8 cellular contexts compared by ENCODE assay signal in the genomic region with DNA sequence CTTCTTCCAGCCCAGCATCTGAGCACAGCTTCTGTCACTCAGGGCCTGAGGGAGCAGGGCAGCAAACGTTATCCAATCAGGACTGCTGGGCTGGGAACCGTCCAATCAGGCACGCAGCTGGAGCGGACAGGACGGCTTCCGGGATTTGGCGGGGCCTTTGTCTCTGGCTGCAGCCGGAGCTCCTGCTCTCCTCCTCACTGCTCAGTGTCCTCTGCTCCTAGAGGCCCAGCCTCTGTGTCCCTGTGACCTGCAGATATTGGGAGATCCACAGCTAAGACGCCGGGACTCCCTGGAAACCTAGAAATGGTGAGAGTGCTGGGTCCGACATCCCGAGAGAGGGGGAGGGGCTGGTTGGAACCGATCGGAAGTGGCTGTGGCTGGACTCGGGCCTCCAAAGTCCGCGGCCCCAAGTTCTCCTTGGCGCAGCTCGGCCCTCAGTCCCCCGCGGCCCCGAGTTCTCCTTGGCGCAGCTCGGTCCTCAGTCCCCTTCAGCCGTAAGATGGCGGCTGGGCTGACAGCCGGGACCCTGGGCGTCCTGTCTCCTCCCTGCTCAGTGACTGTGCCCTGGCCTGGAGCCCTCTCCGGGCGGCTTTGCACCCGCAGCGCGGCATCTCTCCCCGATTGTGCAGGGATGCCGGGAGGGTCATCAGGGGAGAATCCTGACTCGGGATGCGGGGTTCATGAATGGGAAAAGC. TPM values are rescaled to one million over a fixed set of nuclear protein-coding genes. Genes with fewer than 3 reads are reported as not detected.
DNase-seq lines count a peak whose midpoint lies in the region; ATAC-seq and TF ChIP-seq lines count a peak whose summit lies in the region.

Gene ZNF107 (plus strand): TSS at position 154 of the 695 bp plus-strand sequence. CDS start 150 bp downstream, at position 304.

- no peaks in the 10 kb centered on the region for H3K9me2 ChIP-seq in DOHH2 (replicated peaks; ENCODE audit: control insufficient read depth, low read length)
- H3K9me2 ChIP-seq in GM23338 (ENCODE audit: insufficient read depth), result peaks cover 2% of the 10 kb centered on the region; the same call in 1 of the 2 replicates

- peak within 1 kb of the TSS; percentile 89 for H3K4me2 ChIP-seq in DOHH2 (ENCODE audit: low read length)
- H3K4me2 ChIP-seq in GM23338, result peak within 1 kb of the TSS; percentile 77

- H3K27me3 ChIP-seq in DOHH2 (ENCODE audit: control insufficient read depth, low read length), result no peaks in the 10 kb centered on the region
- no peaks in the 10 kb centered on the region for H3K27me3 ChIP-seq in GM23338 (ENCODE audit: insufficient read depth)

- peaks cover 30% of the 10 kb centered on the region for H3K4me1 ChIP-seq in DOHH2 (ENCODE audit: control insufficient read depth, low read length)
- peaks cover 24% of the 10 kb centered on the region for H3K4me1 ChIP-seq in GM23338 (ENCODE audit: insufficient read depth)

- peaks cover 20% of the 10 kb centered on the region for H3K9me3 Mint-ChIP-seq in GM23338
- peaks cover 0 to 29% (median 13%) of the 10 kb centered on the region in 9 donors for H3K9me3 Mint-ChIP-seq in naive thymus-derived CD8-positive, alpha-beta T cell

- peak within 1 kb of the TSS; percentile 78 for H2AFZ ChIP-seq in GM23338

- peaks cover 46% of the 10 kb centered on the region for H3K36me3 ChIP-seq in DOHH2 (ENCODE audit: control insufficient read depth, low read length)
- H3K36me3 ChIP-seq in GM23338 (ENCODE audit: insufficient read depth), result no peaks in the 10 kb centered on the region; the same call in 1 of the 2 replicates

- TF ChIP-seq CTCF in DOHH2 (IDR thresholded peaks at IDR 0.05; ENCODE audit: low read depth, low read length, poor library complexity, severe bottlenecking) (no peak), GM23338 (conservative IDR thresholded peaks at IDR 0.05; ENCODE audit: low read depth in 2 of 2) (no peak), fibroblast of mammary gland (conservative IDR thresholded peaks at IDR 0.05; ENCODE audit: control insufficient read depth, insufficient read depth, low read depth, low read length) (no peak)

- peaks cover 15% of the 10 kb centered on the region for H3K27me3 Mint-ChIP-seq in GM23338 (ENCODE audit: insufficient read depth, low read depth, poor library complexity)
- H3K27me3 Mint-ChIP-seq in naive thymus-derived CD8-positive, alpha-beta T cell, result no peaks in the 10 kb centered on the region

- peaks cover 16% of the 10 kb centered on the region for H3K36me3 Mint-ChIP-seq in GM23338 (ENCODE audit: low read depth)
- H3K36me3 Mint-ChIP-seq in naive thymus-derived CD8-positive, alpha-beta T cell, result peaks cover 19 to 34% (median 29%) of the 10 kb centered on the region in 3 donors

- H4K20me1 ChIP-seq in DOHH2 (ENCODE audit: control insufficient read depth, insufficient read depth, low read depth, low read length) (0 out of 2 replicates have a peak, but pooled peaks cover 3% of the 10 kb centered on the region), GM23338 (replicated peaks; ENCODE audit: insufficient read depth) (0 out of 2 replicates have a peak, but pooled peaks cover 5% of the 10 kb centered on the region)

- POLR2A ChIA-PET in naive thymus-derived CD8-positive, alpha-beta T cell (lab: Charles Lee), result interaction anchor here (0.7 to 3.3 kb wide), 10 partner anchors 27 to 740 kb away, joined by 3 to 21 read pairs (median 8); partner anchors contain the start of genes ERV3-1, ZNF138, ZNF680 and ZNF736

- H3K4me1 Mint-ChIP-seq in GM23338, result peaks cover 19% of the 10 kb centered on the region; the same call in 2 of the 3 replicates
- peaks cover 28 to 66% (median 54%) of the 10 kb centered on the region in 4 donors for H3K4me1 Mint-ChIP-seq in naive thymus-derived CD8-positive, alpha-beta T cell

- H3K4me3 ChIP-seq in DOHH2 (ENCODE audit: low read length) (peak within 1 kb of the TSS; percentile 93), GM23338 (peak within 1 kb of the TSS; percentile 89), fibroblast of mammary gland (ENCODE audit: control insufficient read depth, low read depth, low read length) (peak within 1 kb of the TSS; percentile 89)

- H3K27ac ChIP-seq in DOHH2 (ENCODE audit: low read depth, low read length), result peak within 1 kb of the TSS; percentile 57
- H3K27ac ChIP-seq in GM23338 (ENCODE audit: low read depth), result peak within 1 kb of the TSS; percentile 89

- H3K9me3 ChIP-seq in DOHH2 (ENCODE audit: control insufficient read depth, insufficient read depth, low read length), result peaks cover 12% of the 10 kb centered on the region; the same call in 1 of the 2 replicates

- DNase-seq in GM23338 (ENCODE audit: low spot score), result peak; percentile 94
- peak; percentile 97 for DNase-seq in LHCN-M2 (ENCODE audit: low read depth)
- peak; percentile 94 for DNase-seq in RPMI8226
- peak; percentile 68 to 71 for DNase-seq in activated T-helper 1 cell treated with anti-CD3 and anti-CD28 coated beads, Interleukin-2, amount 50 U/mL, for 16 hours (ENCODE audit: low read depth in 1 of 2, low spot score in 1 of 2)
- DNase-seq in fibroblast of mammary gland (ENCODE audit: low read depth), result peak; percentile 94
- DNase-seq in naive thymus-derived CD8-positive, alpha-beta T cell, result peak; percentile 58 to 94 (median 83)
- peak; percentile 68 to 86 (median 80) for DNase-seq in stimulated activated naive CD4-positive, alpha-beta T cell (lab: John Stamatoyannopoulos, UW)

- H3K79me2 ChIP-seq in DOHH2 (ENCODE audit: control insufficient read depth, low read length) (peaks cover 58% of the 10 kb centered on the region), GM23338 (replicated peaks; ENCODE audit: insufficient read depth) (peaks cover 49% of the 10 kb centered on the region)

- no peaks in the 10 kb centered on the region for H3F3A ChIP-seq in DOHH2 (ENCODE audit: control insufficient read depth, insufficient read depth)
- no peaks in the 10 kb centered on the region for H3F3A ChIP-seq in GM23338 (replicated peaks; ENCODE audit: low read depth)

- peak within 1 kb of the TSS; percentile 99 for H3K27ac Mint-ChIP-seq in GM23338
- peak within 1 kb of the TSS; percentile 96 to 99 (median 98) for H3K27ac Mint-ChIP-seq in naive thymus-derived CD8-positive, alpha-beta T cell

- peak within 1 kb of the TSS; percentile 97 for H3K4me3 Mint-ChIP-seq in GM23338
- peak within 1 kb of the TSS; percentile 94 to 99 (median 96) for H3K4me3 Mint-ChIP-seq in naive thymus-derived CD8-positive, alpha-beta T cell

- ATAC-seq in GM23338, result peak; percentile 99
- ATAC-seq in naive thymus-derived CD8-positive, alpha-beta T cell, result peak; percentile 95 to 97

TF ChIP-seq in GM23338, 12 proteins besides CTCF, POLR2A, EP300 and RAD21:
- no peak for TF ChIP-seq ZNF114 (CRISPR knock-in tag; IDR thresholded peaks at IDR 0.05)
- peak; percentile 90 for TF ChIP-seq POLR2AphosphoS5 (IDR thresholded peaks at IDR 0.05; ENCODE audit: low read depth)
- no peak for TF ChIP-seq EZH2 (IDR thresholded peaks at IDR 0.05; ENCODE audit: low read depth, unreplicated experiment)
- TF ChIP-seq ZNF331 (CRISPR knock-in tag; IDR thresholded peaks at IDR 0.05; ENCODE audit: low read depth), result no peak

RNA-seq across cellular contexts. Expression of gene ZNF107, which starts in this region (rescaled TPM):
- total RNA-seq in GM23338 (2014; rRNA removed; shearing (Covaris generic)), result 51.0 and 55.3 TPM in 2 replicates
- polyA plus RNA-seq in GM23338 (2016; fragmentation: Nextera tagmentation; extraction: Ambion mirVana), result 12.5 and 14.8 TPM in 2 replicates
- total RNA-seq in LHCN-M2 (2014; rRNA removed), result 10.5 and 11.3 TPM in 2 replicates
- polyA plus RNA-seq in LHCN-M2 (2012), result 1.2 TPM
- total RNA-seq in naive thymus-derived CD8-positive, alpha-beta T cell, result 10 to 100 TPM; 32.5 to 33.6 TPM
- polyA plus RNA-seq in naive thymus-derived CD8-positive, alpha-beta T cell, result 10 to 100 TPM in 2 of 3 donors, 1 to 10 TPM in 1; 9.7 to 12.8 (median 11.7) TPM

Comparison
In these comparisons a context has a peak if more than half of its experiments do, and no peak if none do; other contexts are left out.
1. Peak in every context shown above with its lines: DNase-seq, ATAC-seq, H3K4me3 ChIP-seq and H3K27ac ChIP-seq.